In the genomic region with DNA sequence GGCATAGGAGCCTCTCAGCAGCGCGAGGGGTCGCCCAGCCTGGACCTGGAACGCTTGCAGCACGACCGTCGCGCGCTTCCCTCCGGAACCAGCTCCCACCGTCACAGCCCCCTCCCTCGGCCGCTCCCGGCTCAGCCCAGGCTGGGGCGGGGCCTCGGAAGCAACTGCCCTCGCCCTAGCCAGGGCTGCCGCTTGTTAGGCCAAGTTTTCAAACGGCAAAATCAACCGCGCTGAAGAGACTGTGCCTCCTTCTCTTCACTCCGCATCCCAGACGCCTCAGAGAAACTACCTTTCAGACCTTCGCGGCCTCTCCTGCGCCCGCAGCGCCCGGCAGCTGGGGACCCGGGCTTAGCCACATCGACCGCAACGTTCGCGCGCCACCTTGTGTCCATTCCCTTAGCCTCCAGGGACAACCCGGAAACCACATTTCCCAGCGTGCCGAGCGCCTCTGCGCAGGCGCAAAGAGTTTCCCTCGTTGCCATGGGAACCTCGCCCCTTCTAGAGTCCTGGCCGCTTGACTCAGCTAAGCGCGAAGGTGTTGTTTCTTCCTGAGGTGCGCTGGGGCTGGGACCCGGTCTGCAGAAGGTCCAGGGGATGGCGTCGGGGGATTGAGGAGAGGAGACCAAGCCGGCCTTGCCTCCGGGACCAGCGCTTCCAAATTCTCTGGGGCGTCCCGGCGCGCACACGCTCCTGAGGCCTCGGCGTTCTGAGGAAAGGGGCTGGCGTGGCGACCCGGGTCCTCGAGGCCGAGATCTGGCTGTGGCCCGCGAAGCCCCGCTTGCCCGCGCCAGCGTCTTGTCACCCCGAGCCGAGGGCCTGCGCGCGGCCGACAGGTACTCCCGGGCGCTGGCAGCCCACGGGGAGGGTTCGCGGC, we compare ENCODE assay signal across 1 cellular context.
TF ChIP-seq lines count a peak whose summit lies in the region.

No MANE protein-coding gene starts in this region.

TF ChIP-seq in K562, 482 proteins besides CTCF, POLR2A, EP300 and RAD21 (continued from another document and continues in another):
- TF ChIP-seq, protein P1, sequence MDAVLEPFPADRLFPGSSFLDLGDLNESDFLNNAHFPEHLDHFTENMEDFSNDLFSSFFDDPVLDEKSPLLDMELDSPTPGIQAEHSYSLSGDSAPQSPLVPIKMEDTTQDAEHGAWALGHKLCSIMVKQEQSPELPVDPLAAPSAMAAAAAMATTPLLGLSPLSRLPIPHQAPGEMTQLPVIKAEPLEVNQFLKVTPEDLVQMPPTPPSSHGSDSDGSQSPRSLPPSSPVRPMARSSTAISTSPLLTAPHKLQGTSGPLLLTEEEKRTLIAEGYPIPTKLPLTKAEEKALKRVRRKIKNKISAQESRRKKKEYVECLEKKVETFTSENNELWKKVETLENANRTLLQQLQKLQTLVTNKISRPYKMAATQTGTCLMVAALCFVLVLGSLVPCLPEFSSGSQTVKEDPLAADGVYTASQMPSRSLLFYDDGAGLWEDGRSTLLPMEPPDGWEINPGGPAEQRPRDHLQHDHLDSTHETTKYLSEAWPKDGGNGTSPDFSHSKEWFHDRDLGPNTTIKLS (IDR thresholded peaks at IDR 0.05; ENCODE audit: borderline replicate concordance, low read depth) = peak; percentile 82; the same call in 1 of the 2 replicates
- TF ChIP-seq, protein P2, sequence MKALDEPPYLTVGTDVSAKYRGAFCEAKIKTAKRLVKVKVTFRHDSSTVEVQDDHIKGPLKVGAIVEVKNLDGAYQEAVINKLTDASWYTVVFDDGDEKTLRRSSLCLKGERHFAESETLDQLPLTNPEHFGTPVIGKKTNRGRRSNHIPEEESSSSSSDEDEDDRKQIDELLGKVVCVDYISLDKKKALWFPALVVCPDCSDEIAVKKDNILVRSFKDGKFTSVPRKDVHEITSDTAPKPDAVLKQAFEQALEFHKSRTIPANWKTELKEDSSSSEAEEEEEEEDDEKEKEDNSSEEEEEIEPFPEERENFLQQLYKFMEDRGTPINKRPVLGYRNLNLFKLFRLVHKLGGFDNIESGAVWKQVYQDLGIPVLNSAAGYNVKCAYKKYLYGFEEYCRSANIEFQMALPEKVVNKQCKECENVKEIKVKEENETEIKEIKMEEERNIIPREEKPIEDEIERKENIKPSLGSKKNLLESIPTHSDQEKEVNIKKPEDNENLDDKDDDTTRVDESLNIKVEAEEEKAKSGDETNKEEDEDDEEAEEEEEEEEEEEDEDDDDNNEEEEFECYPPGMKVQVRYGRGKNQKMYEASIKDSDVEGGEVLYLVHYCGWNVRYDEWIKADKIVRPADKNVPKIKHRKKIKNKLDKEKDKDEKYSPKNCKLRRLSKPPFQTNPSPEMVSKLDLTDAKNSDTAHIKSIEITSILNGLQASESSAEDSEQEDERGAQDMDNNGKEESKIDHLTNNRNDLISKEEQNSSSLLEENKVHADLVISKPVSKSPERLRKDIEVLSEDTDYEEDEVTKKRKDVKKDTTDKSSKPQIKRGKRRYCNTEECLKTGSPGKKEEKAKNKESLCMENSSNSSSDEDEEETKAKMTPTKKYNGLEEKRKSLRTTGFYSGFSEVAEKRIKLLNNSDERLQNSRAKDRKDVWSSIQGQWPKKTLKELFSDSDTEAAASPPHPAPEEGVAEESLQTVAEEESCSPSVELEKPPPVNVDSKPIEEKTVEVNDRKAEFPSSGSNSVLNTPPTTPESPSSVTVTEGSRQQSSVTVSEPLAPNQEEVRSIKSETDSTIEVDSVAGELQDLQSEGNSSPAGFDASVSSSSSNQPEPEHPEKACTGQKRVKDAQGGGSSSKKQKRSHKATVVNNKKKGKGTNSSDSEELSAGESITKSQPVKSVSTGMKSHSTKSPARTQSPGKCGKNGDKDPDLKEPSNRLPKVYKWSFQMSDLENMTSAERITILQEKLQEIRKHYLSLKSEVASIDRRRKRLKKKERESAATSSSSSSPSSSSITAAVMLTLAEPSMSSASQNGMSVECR (CRISPR knock-in tag; IDR thresholded peaks at IDR 0.05) = peak; percentile 92
- no peak for TF ChIP-seq NFE2L1 (tag; IDR thresholded peaks at IDR 0.05; ENCODE audit: borderline replicate concordance, low read depth)
- TF ChIP-seq, protein P3, sequence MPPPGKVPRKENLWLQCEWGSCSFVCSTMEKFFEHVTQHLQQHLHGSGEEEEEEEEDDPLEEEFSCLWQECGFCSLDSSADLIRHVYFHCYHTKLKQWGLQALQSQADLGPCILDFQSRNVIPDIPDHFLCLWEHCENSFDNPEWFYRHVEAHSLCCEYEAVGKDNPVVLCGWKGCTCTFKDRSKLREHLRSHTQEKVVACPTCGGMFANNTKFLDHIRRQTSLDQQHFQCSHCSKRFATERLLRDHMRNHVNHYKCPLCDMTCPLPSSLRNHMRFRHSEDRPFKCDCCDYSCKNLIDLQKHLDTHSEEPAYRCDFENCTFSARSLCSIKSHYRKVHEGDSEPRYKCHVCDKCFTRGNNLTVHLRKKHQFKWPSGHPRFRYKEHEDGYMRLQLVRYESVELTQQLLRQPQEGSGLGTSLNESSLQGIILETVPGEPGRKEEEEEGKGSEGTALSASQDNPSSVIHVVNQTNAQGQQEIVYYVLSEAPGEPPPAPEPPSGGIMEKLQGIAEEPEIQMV (tag; conservative IDR thresholded peaks at IDR 0.05; ENCODE audit: low read depth) = 0 out of 2 replicates have a peak, but pooled peaks have one; percentile 36
- peak; percentile 45 for TF ChIP-seq PCBP1 (IDR thresholded peaks at IDR 0.05; ENCODE audit: low read depth, low read length, poor library complexity, severe bottlenecking)
- TF ChIP-seq PML (IDR thresholded peaks at IDR 0.05; ENCODE audit: low read length) = peak; percentile 9; the same call in 1 of the 2 replicates
- no peak for TF ChIP-seq XRCC4 (IDR thresholded peaks at IDR 0.05; ENCODE audit: extremely low read depth, insufficient read depth, insufficient read length)
- TF ChIP-seq, protein P4, sequence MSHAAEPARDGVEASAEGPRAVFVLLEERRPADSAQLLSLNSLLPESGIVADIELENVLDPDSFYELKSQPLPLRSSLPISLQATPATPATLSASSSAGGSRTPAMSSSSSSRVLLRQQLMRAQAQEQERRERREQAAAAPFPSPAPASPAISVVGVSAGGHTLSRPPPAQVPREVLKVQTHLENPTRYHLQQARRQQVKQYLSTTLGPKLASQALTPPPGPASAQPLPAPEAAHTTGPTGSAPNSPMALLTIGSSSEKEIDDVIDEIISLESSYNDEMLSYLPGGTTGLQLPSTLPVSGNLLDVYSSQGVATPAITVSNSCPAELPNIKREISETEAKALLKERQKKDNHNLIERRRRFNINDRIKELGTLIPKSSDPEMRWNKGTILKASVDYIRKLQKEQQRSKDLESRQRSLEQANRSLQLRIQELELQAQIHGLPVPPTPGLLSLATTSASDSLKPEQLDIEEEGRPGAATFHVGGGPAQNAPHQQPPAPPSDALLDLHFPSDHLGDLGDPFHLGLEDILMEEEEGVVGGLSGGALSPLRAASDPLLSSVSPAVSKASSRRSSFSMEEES (CRISPR knock-in tag; IDR thresholded peaks at IDR 0.05) = no peak
- TF ChIP-seq SMC3 (conservative IDR thresholded peaks at IDR 0.05; ENCODE audit: insufficient read depth, low read depth, low read length) = peak; percentile 96
- no peak for TF ChIP-seq PTTG1 (tag; IDR thresholded peaks at IDR 0.05; ENCODE audit: low read depth)
- no peak for TF ChIP-seq MIER1 (IDR thresholded peaks at IDR 0.05; ENCODE audit: low read depth)
- TF ChIP-seq HNRNPH1 (optimal IDR thresholded peaks at IDR 0.05; ENCODE audit: low read depth, low read length) = no peak
- no peak for TF ChIP-seq CBFA2T3 (IDR thresholded peaks at IDR 0.05)
- TF ChIP-seq PURB (CRISPR knock-in tag; IDR thresholded peaks at IDR 0.05; ENCODE audit: low read depth) = no peak
- TF ChIP-seq NCOA2 (IDR thresholded peaks at IDR 0.05; ENCODE audit: partially characterized antibody in 2 of 2) = no peak
- peak; percentile 100 for TF ChIP-seq CBFB (CRISPR knock-in tag; IDR thresholded peaks at IDR 0.05)
- TF ChIP-seq ZNF253 (CRISPR knock-in tag; conservative IDR thresholded peaks at IDR 0.05) = no peak
- no peak for TF ChIP-seq ZNF584 (CRISPR knock-in tag; IDR thresholded peaks at IDR 0.05; ENCODE audit: low read depth)
- no peak for TF ChIP-seq SMAD3 (CRISPR knock-in tag; conservative IDR thresholded peaks at IDR 0.05)
- no peak for TF ChIP-seq KDM1A (IDR thresholded peaks at IDR 0.05)
- no peak for TF ChIP-seq TGIF2 (CRISPR knock-in tag; IDR thresholded peaks at IDR 0.05)
- TF ChIP-seq, protein P5, sequence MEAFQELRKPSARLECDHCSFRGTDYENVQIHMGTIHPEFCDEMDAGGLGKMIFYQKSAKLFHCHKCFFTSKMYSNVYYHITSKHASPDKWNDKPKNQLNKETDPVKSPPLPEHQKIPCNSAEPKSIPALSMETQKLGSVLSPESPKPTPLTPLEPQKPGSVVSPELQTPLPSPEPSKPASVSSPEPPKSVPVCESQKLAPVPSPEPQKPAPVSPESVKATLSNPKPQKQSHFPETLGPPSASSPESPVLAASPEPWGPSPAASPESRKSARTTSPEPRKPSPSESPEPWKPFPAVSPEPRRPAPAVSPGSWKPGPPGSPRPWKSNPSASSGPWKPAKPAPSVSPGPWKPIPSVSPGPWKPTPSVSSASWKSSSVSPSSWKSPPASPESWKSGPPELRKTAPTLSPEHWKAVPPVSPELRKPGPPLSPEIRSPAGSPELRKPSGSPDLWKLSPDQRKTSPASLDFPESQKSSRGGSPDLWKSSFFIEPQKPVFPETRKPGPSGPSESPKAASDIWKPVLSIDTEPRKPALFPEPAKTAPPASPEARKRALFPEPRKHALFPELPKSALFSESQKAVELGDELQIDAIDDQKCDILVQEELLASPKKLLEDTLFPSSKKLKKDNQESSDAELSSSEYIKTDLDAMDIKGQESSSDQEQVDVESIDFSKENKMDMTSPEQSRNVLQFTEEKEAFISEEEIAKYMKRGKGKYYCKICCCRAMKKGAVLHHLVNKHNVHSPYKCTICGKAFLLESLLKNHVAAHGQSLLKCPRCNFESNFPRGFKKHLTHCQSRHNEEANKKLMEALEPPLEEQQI (IDR thresholded peaks at IDR 0.05) = no peak
- TF ChIP-seq ZNF165 (CRISPR knock-in tag; IDR thresholded peaks at IDR 0.05; ENCODE audit: borderline replicate concordance) = no peak
- TF ChIP-seq SRSF7 (optimal IDR thresholded peaks at IDR 0.05; ENCODE audit: low read depth, low read length) = no peak
- peak; percentile 89 for TF ChIP-seq CTBP1 (IDR thresholded peaks at IDR 0.05; ENCODE audit: borderline replicate concordance)
- TF ChIP-seq, protein P6, sequence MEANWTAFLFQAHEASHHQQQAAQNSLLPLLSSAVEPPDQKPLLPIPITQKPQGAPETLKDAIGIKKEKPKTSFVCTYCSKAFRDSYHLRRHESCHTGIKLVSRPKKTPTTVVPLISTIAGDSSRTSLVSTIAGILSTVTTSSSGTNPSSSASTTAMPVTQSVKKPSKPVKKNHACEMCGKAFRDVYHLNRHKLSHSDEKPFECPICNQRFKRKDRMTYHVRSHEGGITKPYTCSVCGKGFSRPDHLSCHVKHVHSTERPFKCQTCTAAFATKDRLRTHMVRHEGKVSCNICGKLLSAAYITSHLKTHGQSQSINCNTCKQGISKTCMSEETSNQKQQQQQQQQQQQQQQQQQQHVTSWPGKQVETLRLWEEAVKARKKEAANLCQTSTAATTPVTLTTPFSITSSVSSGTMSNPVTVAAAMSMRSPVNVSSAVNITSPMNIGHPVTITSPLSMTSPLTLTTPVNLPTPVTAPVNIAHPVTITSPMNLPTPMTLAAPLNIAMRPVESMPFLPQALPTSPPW (CRISPR knock-in tag; IDR thresholded peaks at IDR 0.05) = peak; percentile 82
- TF ChIP-seq, protein P7, sequence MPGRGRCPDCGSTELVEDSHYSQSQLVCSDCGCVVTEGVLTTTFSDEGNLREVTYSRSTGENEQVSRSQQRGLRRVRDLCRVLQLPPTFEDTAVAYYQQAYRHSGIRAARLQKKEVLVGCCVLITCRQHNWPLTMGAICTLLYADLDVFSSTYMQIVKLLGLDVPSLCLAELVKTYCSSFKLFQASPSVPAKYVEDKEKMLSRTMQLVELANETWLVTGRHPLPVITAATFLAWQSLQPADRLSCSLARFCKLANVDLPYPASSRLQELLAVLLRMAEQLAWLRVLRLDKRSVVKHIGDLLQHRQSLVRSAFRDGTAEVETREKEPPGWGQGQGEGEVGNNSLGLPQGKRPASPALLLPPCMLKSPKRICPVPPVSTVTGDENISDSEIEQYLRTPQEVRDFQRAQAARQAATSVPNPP (IDR thresholded peaks at IDR 0.05; ENCODE audit: borderline replicate concordance, insufficient read depth, insufficient read length) = no peak
- TF ChIP-seq, protein P8, sequence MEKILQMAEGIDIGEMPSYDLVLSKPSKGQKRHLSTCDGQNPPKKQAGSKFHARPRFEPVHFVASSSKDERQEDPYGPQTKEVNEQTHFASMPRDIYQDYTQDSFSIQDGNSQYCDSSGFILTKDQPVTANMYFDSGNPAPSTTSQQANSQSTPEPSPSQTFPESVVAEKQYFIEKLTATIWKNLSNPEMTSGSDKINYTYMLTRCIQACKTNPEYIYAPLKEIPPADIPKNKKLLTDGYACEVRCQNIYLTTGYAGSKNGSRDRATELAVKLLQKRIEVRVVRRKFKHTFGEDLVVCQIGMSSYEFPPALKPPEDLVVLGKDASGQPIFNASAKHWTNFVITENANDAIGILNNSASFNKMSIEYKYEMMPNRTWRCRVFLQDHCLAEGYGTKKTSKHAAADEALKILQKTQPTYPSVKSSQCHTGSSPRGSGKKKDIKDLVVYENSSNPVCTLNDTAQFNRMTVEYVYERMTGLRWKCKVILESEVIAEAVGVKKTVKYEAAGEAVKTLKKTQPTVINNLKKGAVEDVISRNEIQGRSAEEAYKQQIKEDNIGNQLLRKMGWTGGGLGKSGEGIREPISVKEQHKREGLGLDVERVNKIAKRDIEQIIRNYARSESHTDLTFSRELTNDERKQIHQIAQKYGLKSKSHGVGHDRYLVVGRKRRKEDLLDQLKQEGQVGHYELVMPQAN (IDR thresholded peaks at IDR 0.05; ENCODE audit: borderline replicate concordance) = no peak
- TF ChIP-seq, protein P9, sequence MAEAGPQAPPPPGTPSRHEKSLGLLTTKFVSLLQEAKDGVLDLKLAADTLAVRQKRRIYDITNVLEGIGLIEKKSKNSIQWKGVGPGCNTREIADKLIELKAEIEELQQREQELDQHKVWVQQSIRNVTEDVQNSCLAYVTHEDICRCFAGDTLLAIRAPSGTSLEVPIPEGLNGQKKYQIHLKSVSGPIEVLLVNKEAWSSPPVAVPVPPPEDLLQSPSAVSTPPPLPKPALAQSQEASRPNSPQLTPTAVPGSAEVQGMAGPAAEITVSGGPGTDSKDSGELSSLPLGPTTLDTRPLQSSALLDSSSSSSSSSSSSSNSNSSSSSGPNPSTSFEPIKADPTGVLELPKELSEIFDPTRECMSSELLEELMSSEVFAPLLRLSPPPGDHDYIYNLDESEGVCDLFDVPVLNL (CRISPR knock-in tag; IDR thresholded peaks at IDR 0.05; ENCODE audit: low read depth) = no peak
- TF ChIP-seq, protein P10, sequence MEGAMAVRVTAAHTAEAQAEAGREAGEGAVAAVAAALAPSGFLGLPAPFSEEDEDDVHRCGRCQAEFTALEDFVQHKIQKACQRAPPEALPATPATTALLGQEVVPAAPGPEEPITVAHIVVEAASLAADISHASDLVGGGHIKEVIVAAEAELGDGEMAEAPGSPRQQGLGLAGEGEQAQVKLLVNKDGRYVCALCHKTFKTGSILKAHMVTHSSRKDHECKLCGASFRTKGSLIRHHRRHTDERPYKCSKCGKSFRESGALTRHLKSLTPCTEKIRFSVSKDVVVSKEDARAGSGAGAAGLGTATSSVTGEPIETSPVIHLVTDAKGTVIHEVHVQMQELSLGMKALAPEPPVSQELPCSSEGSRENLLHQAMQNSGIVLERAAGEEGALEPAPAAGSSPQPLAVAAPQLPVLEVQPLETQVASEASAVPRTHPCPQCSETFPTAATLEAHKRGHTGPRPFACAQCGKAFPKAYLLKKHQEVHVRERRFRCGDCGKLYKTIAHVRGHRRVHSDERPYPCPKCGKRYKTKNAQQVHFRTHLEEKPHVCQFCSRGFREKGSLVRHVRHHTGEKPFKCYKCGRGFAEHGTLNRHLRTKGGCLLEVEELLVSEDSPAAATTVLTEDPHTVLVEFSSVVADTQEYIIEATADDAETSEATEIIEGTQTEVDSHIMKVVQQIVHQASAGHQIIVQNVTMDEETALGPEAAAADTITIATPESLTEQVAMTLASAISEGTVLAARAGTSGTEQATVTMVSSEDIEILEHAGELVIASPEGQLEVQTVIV (CRISPR knock-in tag; IDR thresholded peaks at IDR 0.05; ENCODE audit: borderline replicate concordance) = no peak
- TF ChIP-seq ATF1 (CRISPR knock-in tag; IDR thresholded peaks at IDR 0.05) = no peak
- peak; percentile 75 for TF ChIP-seq ATF1 (tag; IDR thresholded peaks at IDR 0.05)
- no peak for TF ChIP-seq KLF10 (CRISPR knock-in tag; IDR thresholded peaks at IDR 0.05)
